Comparison of ENCODE assay signal across 8 cellular contexts in the genomic region with DNA sequence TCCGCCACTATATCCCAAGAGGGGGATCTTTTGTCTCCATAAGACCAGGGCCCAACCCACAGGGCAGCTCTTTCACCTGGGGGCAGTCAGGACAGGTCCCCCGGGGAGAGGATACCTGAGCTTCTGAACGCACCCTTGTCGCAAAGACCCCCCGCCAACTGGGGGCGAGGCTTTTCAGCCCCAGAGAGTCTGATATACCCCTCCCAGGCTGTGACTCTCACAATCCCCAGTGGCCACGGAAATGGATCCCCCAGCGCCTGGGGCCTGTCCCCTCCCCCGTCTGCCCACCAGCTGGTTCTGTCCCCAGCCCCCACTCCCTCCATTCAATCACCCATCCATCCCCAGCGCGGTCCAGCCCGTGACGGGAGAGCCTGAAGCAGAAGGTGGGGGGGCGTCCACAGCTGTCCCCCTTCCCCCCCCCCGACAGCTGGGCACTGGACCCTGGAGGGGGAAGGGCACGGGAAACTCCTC. TPM values are rescaled to one million over a fixed set of nuclear protein-coding genes. Genes with fewer than 3 reads are reported as not detected.
DNase-seq lines count a peak whose midpoint lies in the region; ATAC-seq and TF ChIP-seq lines count a peak whose summit lies in the region.

No MANE protein-coding gene starts in this region.

- H3K79me2 ChIP-seq in HCT116 (ENCODE audit: insufficient read depth, low read length): peaks cover 4% of the 10 kb centered on the region; the same call in 1 of the 2 replicates

- H3K4me2 ChIP-seq in HCT116 (ENCODE audit: low read length): peak overlapping the region; percentile 96

- H2AFZ ChIP-seq in HCT116 (ENCODE audit: low read depth, low read length, poor library complexity, severe bottlenecking): no peak overlapping the region

- intact Hi-C loops in HCT116 (cut with micrococcal nuclease): no loop called here
- intact Hi-C loops in spleen (cut with DNase I; ENCODE audit: low total_unique reads): no loop called here

- H3K9me2 ChIP-seq in HCT116 (ENCODE audit: insufficient read depth): no peaks in the 10 kb centered on the region

- CTCF ChIA-PET in HCT116 (lab: Charles Lee): no interaction called here

- POLR2A ChIA-PET in HCT116 (lab: Charles Lee): no interaction called here

- H3K9ac ChIP-seq in HCT116 (ENCODE audit: low read length) (peak overlapping the region; percentile 79), iPS-20b (ENCODE audit: low read depth, low read length) (peak overlapping the region; percentile 77)

- H3K36me3 ChIP-seq in HCT116 (ENCODE audit: control insufficient read depth in 1 of 2, insufficient read depth in 2 of 2, low read length in 2 of 2) (no peaks in the 10 kb centered on the region), iPS-20b (ENCODE audit: insufficient read depth, low read depth, low read length) (no peaks in the 10 kb centered on the region), spleen (no peaks in the 10 kb centered on the region)

- H4K20me1 ChIP-seq in HCT116 (ENCODE audit: insufficient read depth): no peaks in the 10 kb centered on the region

- DNase-seq in HCT116 (ENCODE audit: low read depth, low spot score) (no peak), spleen (no peak), kidney tubule cell (ENCODE audit: low spot score) (no peak)

- TF ChIP-seq POLR2A in HCT116 (IDR thresholded peaks at IDR 0.05; ENCODE audit: borderline replicate concordance, extremely low read depth, insufficient read depth, insufficient read length): no peak
- no peak for TF ChIP-seq POLR2A in spleen (IDR thresholded peaks at IDR 0.05)

- H3K4me1 ChIP-seq in HCT116 (ENCODE audit: control insufficient read depth in 1 of 2, insufficient read depth in 2 of 2, low read length in 2 of 2): peaks cover 18 to 42% of the 10 kb centered on the region in 2 experiments
- no peaks in the 10 kb centered on the region for H3K4me1 ChIP-seq in iPS-20b (ENCODE audit: insufficient read depth, low read length)
- peaks cover under 1 to 45% (median 28%) of the 10 kb centered on the region in 6 donors for H3K4me1 ChIP-seq in spleen

- peak overlapping the region; percentile 67 to 70 for H3K4me3 ChIP-seq in HCT116 (replicated peaks in 1 of 2; ENCODE audit: low read depth in 1 of 2, low read length in 2 of 2)
- H3K4me3 ChIP-seq in iPS-20b (ENCODE audit: low read length): peak overlapping the region; percentile 84
- peak overlapping the region; percentile 32 to 88 (median 67) for H3K4me3 ChIP-seq in spleen

- no peak for ATAC-seq in HCT116
- no peak for ATAC-seq in GM18870 (IDR thresholded peaks at IDR 0.05; ENCODE audit: unreplicated experiment)
- ATAC-seq in GM21526 (IDR thresholded peaks at IDR 0.05; ENCODE audit: low FRiP score, unreplicated experiment): no peak
- ATAC-seq in HG03442 (IDR thresholded peaks at IDR 0.05; ENCODE audit: unreplicated experiment): no peak

- no TSS peak for BruUV-seq in HCT116 (replicated peaks; lab: Mats Ljungman, UMichigan)

- H3K27ac ChIP-seq in HCT116 (ENCODE audit: low read depth, low read length): peak overlapping the region; percentile 47; the same call in 1 of the 2 replicates
- peak overlapping the region; percentile 23 for H3K27ac ChIP-seq in adipose tissue (ENCODE audit: low read depth, low read length)
- no peak overlapping the region for H3K27ac ChIP-seq in iPS-20b (ENCODE audit: low read length)
- peak overlapping the region in 7 of 8 donors; percentile 29 to 86 (median 83) for H3K27ac ChIP-seq in spleen

- H3K9me3 ChIP-seq in HCT116 (ENCODE audit: control insufficient read depth in 1 of 2, insufficient read depth in 1 of 2, low read depth in 1 of 2, low read length in 2 of 2) (no peaks in the 10 kb centered on the region), iPS-20b (ENCODE audit: insufficient read depth, low read depth, low read length) (no peaks in the 10 kb centered on the region), spleen (no peaks in the 10 kb centered on the region)

- RAD21 ChIA-PET in HCT116 (lab: Charles Lee; ENCODE audit: low non-redundant PET in 1 of 2, low total read pairs in 2 of 2, uncharacterized antibody in 2 of 2, unreplicated experiment in 2 of 2): no interaction called here

- WGBS in adipose tissue, 3 donors: 26 to 34% (median 31%) methylated on average over 12 to 16 of the region's 16 CpGs
- 35 to 43% (median 40%) methylated on average over 15 to 16 of the region's 16 CpGs for WGBS in spleen, 5 donors

- H3K27me3 ChIP-seq in HCT116 (ENCODE audit: insufficient read depth, low read length): no peaks in the 10 kb centered on the region
- H3K27me3 ChIP-seq in iPS-20b (ENCODE audit: insufficient read depth, low read length): no peaks in the 10 kb centered on the region
- H3K27me3 ChIP-seq in spleen (replicated peaks in 1 of 7): peaks cover 0 to 46% (median 0%) of the 10 kb centered on the region in 7 donors

- TF ChIP-seq RAD21 in HCT116 (IDR thresholded peaks at IDR 0.05; ENCODE audit: low read depth): no peak

- TF ChIP-seq CTCF in HCT116 (IDR thresholded peaks at IDR 0.05 in 2 of 3, conservative IDR thresholded peaks at IDR 0.05 in 1 of 3; ENCODE audit: borderline replicate concordance in 1 of 3, insufficient read depth in 1 of 3, low read depth in 2 of 3, low read length in 2 of 3) (no peak), spleen (IDR thresholded peaks at IDR 0.05 in 8 of 11, conservative IDR thresholded peaks at IDR 0.05 in 3 of 11) (no peak)

TF ChIP-seq in HCT116, 20 proteins besides CTCF, POLR2A, EP300 and RAD21 (continues in another document):
- TF ChIP-seq POLR2AphosphoS5 (IDR thresholded peaks at IDR 0.05; ENCODE audit: low read depth, low read length): no peak
- TF ChIP-seq ZFX (IDR thresholded peaks at IDR 0.05): no peak
- TF ChIP-seq, protein P1, sequence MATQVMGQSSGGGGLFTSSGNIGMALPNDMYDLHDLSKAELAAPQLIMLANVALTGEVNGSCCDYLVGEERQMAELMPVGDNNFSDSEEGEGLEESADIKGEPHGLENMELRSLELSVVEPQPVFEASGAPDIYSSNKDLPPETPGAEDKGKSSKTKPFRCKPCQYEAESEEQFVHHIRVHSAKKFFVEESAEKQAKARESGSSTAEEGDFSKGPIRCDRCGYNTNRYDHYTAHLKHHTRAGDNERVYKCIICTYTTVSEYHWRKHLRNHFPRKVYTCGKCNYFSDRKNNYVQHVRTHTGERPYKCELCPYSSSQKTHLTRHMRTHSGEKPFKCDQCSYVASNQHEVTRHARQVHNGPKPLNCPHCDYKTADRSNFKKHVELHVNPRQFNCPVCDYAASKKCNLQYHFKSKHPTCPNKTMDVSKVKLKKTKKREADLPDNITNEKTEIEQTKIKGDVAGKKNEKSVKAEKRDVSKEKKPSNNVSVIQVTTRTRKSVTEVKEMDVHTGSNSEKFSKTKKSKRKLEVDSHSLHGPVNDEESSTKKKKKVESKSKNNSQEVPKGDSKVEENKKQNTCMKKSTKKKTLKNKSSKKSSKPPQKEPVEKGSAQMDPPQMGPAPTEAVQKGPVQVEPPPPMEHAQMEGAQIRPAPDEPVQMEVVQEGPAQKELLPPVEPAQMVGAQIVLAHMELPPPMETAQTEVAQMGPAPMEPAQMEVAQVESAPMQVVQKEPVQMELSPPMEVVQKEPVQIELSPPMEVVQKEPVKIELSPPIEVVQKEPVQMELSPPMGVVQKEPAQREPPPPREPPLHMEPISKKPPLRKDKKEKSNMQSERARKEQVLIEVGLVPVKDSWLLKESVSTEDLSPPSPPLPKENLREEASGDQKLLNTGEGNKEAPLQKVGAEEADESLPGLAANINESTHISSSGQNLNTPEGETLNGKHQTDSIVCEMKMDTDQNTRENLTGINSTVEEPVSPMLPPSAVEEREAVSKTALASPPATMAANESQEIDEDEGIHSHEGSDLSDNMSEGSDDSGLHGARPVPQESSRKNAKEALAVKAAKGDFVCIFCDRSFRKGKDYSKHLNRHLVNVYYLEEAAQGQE (IDR thresholded peaks at IDR 0.05; ENCODE audit: low read depth): no peak
- no peak for TF ChIP-seq SIN3A (IDR thresholded peaks at IDR 0.05; ENCODE audit: low read depth)
- TF ChIP-seq SP1 (IDR thresholded peaks at IDR 0.05; ENCODE audit: low read depth): no peak
- no peak for TF ChIP-seq ZNF274 (IDR thresholded peaks at IDR 0.05; ENCODE audit: low read depth, low read length)
- TF ChIP-seq EZH2phosphoT487 (IDR thresholded peaks at IDR 0.05; ENCODE audit: borderline replicate concordance): no peak
- no peak for TF ChIP-seq JUND (IDR thresholded peaks at IDR 0.05)
- no peak for TF ChIP-seq CBX3 (IDR thresholded peaks at IDR 0.05; ENCODE audit: low read depth)
- no peak for TF ChIP-seq YY1 (IDR thresholded peaks at IDR 0.05; ENCODE audit: extremely low read depth, insufficient replicate concordance, low read depth, low read length)
- no peak for TF ChIP-seq ATF3 (IDR thresholded peaks at IDR 0.05)
- no peak for TF ChIP-seq SRF (IDR thresholded peaks at IDR 0.05; ENCODE audit: low read depth)
- TF ChIP-seq TCF7L2 (IDR thresholded peaks at IDR 0.05; ENCODE audit: borderline replicate concordance, extremely low read depth, insufficient read depth, insufficient read length): no peak
- TF ChIP-seq EZH2 (IDR thresholded peaks at IDR 0.05): no peak

RNA-seq across cellular contexts. Expression of gene DOCK6, which starts 0.9 kb away (rescaled TPM):
- total RNA-seq in HCT116 (2021; ENCODE audit: unreplicated experiment) (82.4 TPM), spleen (100 to 1,000 TPM in 1 of 7 donors, 10 to 100 TPM in 6; 26.2 to 105 (median 57.3) TPM)
- polyA plus RNA-seq in HCT116 (2012): 53.6 and 76.1 TPM in 2 replicates
- polyA plus RNA-seq in adipose tissue (100 to 1,000 TPM in 1 of 3 donors, 10 to 100 TPM in 2; 16.2 to 190 (median 57.8) TPM), spleen (10 to 100 TPM; 12.5 to 45.8 (median 40.2) TPM)

RNA-seq across cellular contexts. Expression of gene ANGPTL8, which starts 22.0 kb away (rescaled TPM):
- total RNA-seq in HCT116 (2021; ENCODE audit: unreplicated experiment) (not detected), spleen (not detected)
- polyA plus RNA-seq in HCT116 (2012): 0.07 TPM in 1 of 2 replicates, not detected in the other
- polyA plus RNA-seq in adipose tissue (100 to 1,000 TPM in 1 of 3 donors, 10 to 100 TPM in 1, 1 to 10 TPM in 1; 7.4 to 108 (median 16.9) TPM), spleen (under 1 TPM in 1 of 3 donors, not detected in 2; 0.30 TPM)

RNA-seq across cellular contexts. Expression of gene TSPAN16, which starts 34.5 kb away (rescaled TPM):
- total RNA-seq in HCT116 (2021; ENCODE audit: unreplicated experiment) (not detected), spleen (not detected)
- not detected in 2 replicates for polyA plus RNA-seq in HCT116 (2012)
- polyA plus RNA-seq in adipose tissue (not detected), spleen (not detected)
